ENCODE assay signal across 10 cellular contexts in genomic region chrX:12972239-12972638, GRCh38. TPM values are rescaled to one million over a fixed set of nuclear protein-coding genes. Genes with fewer than 3 reads are reported as not detected.
DNase-seq lines count a peak whose midpoint lies in the region; ATAC-seq and TF ChIP-seq lines count a peak whose summit lies in the region.
"Had no signal": no experiment of that assay in that cellular context is flagged by ENCODE, and none has a peak within 500 bp of the region (broad histone marks: within the 10 kb centered on the region; RNA-seq: fewer than 3 reads in every experiment).

No MANE protein-coding gene starts in this region.

- TF ChIP-seq POLR2A in transverse colon (IDR thresholded peaks at IDR 0.05), result no peak

- no peaks in the 10 kb centered on the region for H3K27me3 Mint-ChIP-seq in activated naive CD4-positive, alpha-beta T cell treated with anti-CD3 and anti-CD28 coated beads, Interleukin-2, amount 50 U/mL, for 24 hours
- H3K27me3 Mint-ChIP-seq in activated CD4-positive, alpha-beta memory T cell treated with anti-CD3 and anti-CD28 coated beads for 36 hours, result peaks cover 3% of the 10 kb centered on the region

- intact Hi-C loops in activated CD4-positive, alpha-beta memory T cell treated with anti-CD3 and anti-CD28 coated beads for 36 hours (cut with micrococcal nuclease), result no loop called here
- intact Hi-C loops in lower lobe of right lung (cut with DNase I), result no loop called here
- intact Hi-C loops in transverse colon (cut with DNase I; ENCODE audit: low total_unique reads), result loop anchor here (5.0 kb wide), 1 partner anchor 110 kb away; no protein-coding TSS in a partner anchor

- no peak for TF ChIP-seq EP300 in transverse colon (IDR thresholded peaks at IDR 0.05; ENCODE audit: low read depth)

- H3K9me3 ChIP-seq in lower lobe of right lung (no peaks in the 10 kb centered on the region), transverse colon (no peaks in the 10 kb centered on the region)
- H3K9me3 ChIP-seq: BE2C had no signal

- H3K36me3 ChIP-seq in lower lobe of right lung (peaks cover 3% of the 10 kb centered on the region), transverse colon (no peaks in the 10 kb centered on the region)
- H3K36me3 ChIP-seq: BE2C had no signal

- peak overlapping the region; percentile 91 for H3K4me3 Mint-ChIP-seq in activated naive CD4-positive, alpha-beta T cell treated with anti-CD3 and anti-CD28 coated beads, Interleukin-2, amount 50 U/mL, for 24 hours
- H3K4me3 Mint-ChIP-seq in activated CD4-positive, alpha-beta memory T cell treated with anti-CD3 and anti-CD28 coated beads for 36 hours, result peak overlapping the region; percentile 86
- H3K4me3 Mint-ChIP-seq: endodermal cell had no signal

- 63 to 68% methylated on average over 2 to 5 of the region's 5 CpGs for WGBS in transverse colon (ENCODE audit: low coverage in 1 of 2), 2 donors

- H3K27ac Mint-ChIP-seq in activated naive CD4-positive, alpha-beta T cell treated with anti-CD3 and anti-CD28 coated beads, Interleukin-2, amount 50 U/mL, for 24 hours, result peak overlapping the region; percentile 99
- peak overlapping the region; percentile 99 for H3K27ac Mint-ChIP-seq in activated CD4-positive, alpha-beta memory T cell treated with anti-CD3 and anti-CD28 coated beads for 36 hours

- in situ Hi-C loops in transverse colon (cut with MboI; ENCODE audit: low pct_ligation_motif_present in 1 of 4, low pct_unique_long_range_greater_than_20kb in 1 of 4, low sequenced_read_pairs in 3 of 4), result loop anchor here (25.0 kb wide), 2 partner anchors 515 to 690 kb away; partner anchors contain the start of gene TCEANC (in 2 of the 4)

- H3K36me3 Mint-ChIP-seq in activated naive CD4-positive, alpha-beta T cell treated with anti-CD3 and anti-CD28 coated beads, Interleukin-2, amount 50 U/mL, for 24 hours, result peaks cover 11% of the 10 kb centered on the region
- H3K36me3 Mint-ChIP-seq in activated CD4-positive, alpha-beta memory T cell treated with anti-CD3 and anti-CD28 coated beads for 36 hours, result peaks cover 44% of the 10 kb centered on the region

- ATAC-seq in lower lobe of right lung, result no peak

- peaks cover 41% of the 10 kb centered on the region for H3K4me1 Mint-ChIP-seq in activated naive CD4-positive, alpha-beta T cell treated with anti-CD3 and anti-CD28 coated beads, Interleukin-2, amount 50 U/mL, for 24 hours
- peaks cover 21% of the 10 kb centered on the region for H3K4me1 Mint-ChIP-seq in activated CD4-positive, alpha-beta memory T cell treated with anti-CD3 and anti-CD28 coated beads for 36 hours (ENCODE audit: low read depth)

- H3K4me1 ChIP-seq in lower lobe of right lung (peaks cover 17% of the 10 kb centered on the region), transverse colon (peaks cover 0 to 10% (median 3%) of the 10 kb centered on the region in 4 donors)
- H3K4me1 ChIP-seq: BE2C had no signal

- no peak for DNase-seq in activated naive CD4-positive, alpha-beta T cell treated with anti-CD3 and anti-CD28 coated beads, Interleukin-2, amount 50 U/mL, for 16 hours
- no peak for DNase-seq in activated CD4-positive, alpha-beta memory T cell treated with anti-CD3 and anti-CD28 coated beads for 36 hours
- DNase-seq in lower lobe of right lung, result no peak
- DNase-seq in transverse colon, result no peak
- no peak for DNase-seq in NCI-H2107 treated with DMSO at 0.1 percent for 48 hours (lab: John Stamatoyannopoulos, UW; ENCODE audit: unreplicated experiment)
- DNase-seq in Ammon's horn (ENCODE audit: low spot score), result no peak
- DNase-seq in germinal center (ENCODE audit: low spot score), result no peak
- DNase-seq: BE2C, endodermal cell had no signal

- peak overlapping the region; percentile 76 for H3K4me3 ChIP-seq in lower lobe of right lung
- H3K4me3 ChIP-seq in transverse colon, result peak overlapping the region in 1 of 4 donors; percentile 11

- H3K27ac ChIP-seq in lower lobe of right lung (peak overlapping the region; percentile 81), transverse colon (peak overlapping the region; percentile 52 to 99 (median 86))

- TF ChIP-seq CTCF in lower lobe of right lung (IDR thresholded peaks at IDR 0.05) (no peak), transverse colon (IDR thresholded peaks at IDR 0.05) (no peak)

- no peaks in the 10 kb centered on the region for H3K9me3 Mint-ChIP-seq in activated naive CD4-positive, alpha-beta T cell treated with anti-CD3 and anti-CD28 coated beads, Interleukin-2, amount 50 U/mL, for 24 hours
- H3K9me3 Mint-ChIP-seq in activated CD4-positive, alpha-beta memory T cell treated with anti-CD3 and anti-CD28 coated beads for 36 hours, result no peaks in the 10 kb centered on the region

- H3K27me3 ChIP-seq in lower lobe of right lung (ENCODE audit: low read depth) (no peaks in the 10 kb centered on the region), transverse colon (no peaks in the 10 kb centered on the region)
- H3K27me3 ChIP-seq: BE2C had no signal

- POLR2A ChIA-PET in activated CD4-positive, alpha-beta memory T cell treated with anti-CD3 and anti-CD28 coated beads for 36 hours (lab: Charles Lee), result interaction anchor here (8.8 to 16.1 kb wide), 3 partner anchors 19 to 117 kb away, joined by 71 to 426 read pairs (median 192); no protein-coding TSS in a partner anchor

- CTCF ChIA-PET in activated CD4-positive, alpha-beta memory T cell treated with anti-CD3 and anti-CD28 coated beads for 36 hours (lab: Charles Lee), result interaction anchor here (1.2 to 1.9 kb wide), 4 partner anchors 17 to 115 kb away, joined by 3 to 8 read pairs (median 6); no protein-coding TSS in a partner anchor

RNA-seq across cellular contexts. Expression of gene TMSB4X, which starts 2.7 kb away (rescaled TPM):
- 1,000 to 10,000 TPM; 6,087 to 6,256 TPM for total RNA-seq in activated CD4-positive, alpha-beta memory T cell treated with anti-CD3 and anti-CD28 coated beads for 36 hours
- 4,922 TPM for total RNA-seq in lower lobe of right lung
- 1,000 to 10,000 TPM in 3 of 4 donors, 100 to 1,000 TPM in 1; 680 to 4,578 (median 2,996) TPM for total RNA-seq in transverse colon
